In the genomic region with DNA sequence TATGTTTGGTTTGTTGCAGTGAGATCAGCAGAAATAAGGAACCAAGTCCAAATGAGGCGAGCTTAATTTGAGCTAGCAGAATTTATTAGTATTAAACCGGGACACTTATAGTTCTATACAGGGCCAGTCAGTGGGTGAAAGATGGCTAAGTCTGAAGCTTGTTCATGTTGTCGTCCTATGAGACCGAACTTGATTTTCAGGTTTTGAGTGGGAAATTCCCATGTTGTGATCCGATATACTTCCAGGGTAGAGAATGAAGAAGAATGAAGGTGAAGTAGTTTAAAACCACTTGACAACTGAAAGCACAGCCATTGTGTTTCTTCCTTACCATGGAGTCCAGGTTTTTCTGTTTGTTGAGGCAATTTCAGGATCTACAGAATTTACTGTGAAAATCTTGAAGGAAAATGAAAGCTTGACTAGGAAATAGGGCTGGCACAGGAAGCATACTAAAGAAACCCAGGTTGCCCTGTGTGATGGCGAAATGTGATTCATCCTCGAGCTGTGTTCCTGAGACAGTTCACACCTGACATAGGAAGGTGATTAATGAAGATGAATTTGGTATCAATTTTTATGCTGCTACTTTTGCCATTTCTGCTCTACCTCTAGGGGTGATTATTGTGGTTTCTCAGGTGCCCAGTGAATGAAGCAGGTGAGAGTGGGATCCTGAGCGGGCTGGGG, we compare ENCODE assay signal across 15 cellular contexts. TPM values are rescaled to one million over a fixed set of nuclear protein-coding genes. Genes with fewer than 3 reads are reported as not detected.
DNase-seq lines count a peak whose midpoint lies in the region; ATAC-seq and TF ChIP-seq lines count a peak whose summit lies in the region.
"Had no signal": no experiment of that assay in that cellular context is flagged by ENCODE, and none has a peak within 500 bp of the region (broad histone marks: within the 10 kb centered on the region; RNA-seq: fewer than 3 reads in every experiment).

No MANE protein-coding gene starts in this region.

- no peak overlapping the region for H3K27ac ChIP-seq in BLaER1
- H3K27ac ChIP-seq: C4-2B had no signal

- peaks cover 6% of the 10 kb centered on the region for H3K9me3 Mint-ChIP-seq in Calu3 (ENCODE audit: low read depth, unreplicated experiment)
- H3K9me3 Mint-ChIP-seq in activated naive CD8-positive, alpha-beta T cell (ENCODE audit: low read depth) = no peaks in the 10 kb centered on the region
- no peaks in the 10 kb centered on the region for H3K9me3 Mint-ChIP-seq in memory B cell

- peaks cover 26% of the 10 kb centered on the region for H3K9me3 ChIP-seq in BLaER1

- H3K4me3 Mint-ChIP-seq in Calu3 (ENCODE audit: low read depth, unreplicated experiment) (peak overlapping the region; percentile 33), memory B cell (no peak overlapping the region)
- H3K4me3 Mint-ChIP-seq in activated naive CD8-positive, alpha-beta T cell = peak overlapping the region; percentile 61

- no peak for TF ChIP-seq CTCF in Calu3 (IDR thresholded peaks at IDR 0.05; ENCODE audit: unreplicated experiment)

- no peak overlapping the region for H3K4me3 ChIP-seq in BLaER1

- H3K4me2 ChIP-seq in BLaER1 = peak overlapping the region; percentile 52

- H3K4me1 Mint-ChIP-seq in Calu3 (ENCODE audit: low read depth, unreplicated experiment) (peaks cover 63% of the 10 kb centered on the region), memory B cell (peaks cover 69% of the 10 kb centered on the region)
- peaks cover 58% of the 10 kb centered on the region for H3K4me1 Mint-ChIP-seq in activated naive CD8-positive, alpha-beta T cell (ENCODE audit: low read depth)

- TSS peak; percentile 59 for BruUV-seq in Calu3 (replicated peaks; lab: Mats Ljungman, UMichigan)

- no peak overlapping the region for H3K9ac ChIP-seq in BLaER1

- CTCF ChIA-PET in Calu3 (lab: Charles Lee) = interaction anchor here (0.8 to 2.0 kb wide), 5 partner anchors 11 to 98 kb away, joined by 3 to 13 read pairs (median 3); no protein-coding TSS in a partner anchor

- peaks cover 64% of the 10 kb centered on the region for H3K4me1 ChIP-seq in BLaER1

- ATAC-seq in memory B cell (ENCODE audit: low read depth) (no peak), GM19467 (IDR thresholded peaks at IDR 0.05; ENCODE audit: unreplicated experiment) (no peak), HG02938 (IDR thresholded peaks at IDR 0.05; ENCODE audit: unreplicated experiment) (no peak), HG02970 (IDR thresholded peaks at IDR 0.05; ENCODE audit: low FRiP score, unreplicated experiment) (no peak), GM19397 (IDR thresholded peaks at IDR 0.05; ENCODE audit: unreplicated experiment) (no peak)
- ATAC-seq: HepG2 had no signal

- H3K27me3 ChIP-seq in BLaER1 = no peaks in the 10 kb centered on the region

- H3K27ac Mint-ChIP-seq in Calu3 (ENCODE audit: unreplicated experiment) = peak overlapping the region; percentile 81
- H3K27ac Mint-ChIP-seq in activated naive CD8-positive, alpha-beta T cell = peak overlapping the region; percentile 97
- peak overlapping the region; percentile 94 for H3K27ac Mint-ChIP-seq in memory B cell

- peaks cover 55% of the 10 kb centered on the region for H3K36me3 ChIP-seq in BLaER1

- intact Hi-C loops in Calu3 (cut with micrococcal nuclease; ENCODE audit: unreplicated experiment) = no loop called here

- H3K27me3 Mint-ChIP-seq in Calu3 (ENCODE audit: unreplicated experiment) (no peaks in the 10 kb centered on the region), memory B cell (no peaks in the 10 kb centered on the region)
- H3K27me3 Mint-ChIP-seq in activated naive CD8-positive, alpha-beta T cell = no peaks in the 10 kb centered on the region

- DNase-seq in Calu3 = peak; percentile 58
- DNase-seq in memory B cell (ENCODE audit: low spot score in 2 of 2) = no peak
- DNase-seq: activated CD4-positive, CD25-positive, alpha-beta regulatory T cell; foreskin fibroblast; NCI-H1092; NCI-H446 treated with DMSO at 0.1 percent for 48 hours; SW 1271 had no signal

- H3K36me3 Mint-ChIP-seq in Calu3 (ENCODE audit: insufficient read depth, unreplicated experiment) (peaks cover 5% of the 10 kb centered on the region), memory B cell (peaks cover 8% of the 10 kb centered on the region)
- no peaks in the 10 kb centered on the region for H3K36me3 Mint-ChIP-seq in activated naive CD8-positive, alpha-beta T cell

- H4K20me1 ChIP-seq in BLaER1 = peaks cover 90% of the 10 kb centered on the region

RNA-seq across cellular contexts. Expression of a gene that starts 37.6 kb away (rescaled TPM):
- total RNA-seq in Calu3 (2022) = 112 and 129 TPM in 2 replicates
